In genomic region chr9:99720455-99721050, GRCh38 we compare ENCODE assay signal across 2 cellular contexts.
TF ChIP-seq lines count a peak whose summit lies in the region.

No MANE protein-coding gene starts in this region.

TF ChIP-seq in SK-N-SH, 30 proteins besides CTCF, POLR2A, EP300 and RAD21 (continued from another document):
- TF ChIP-seq ZBTB33 (IDR thresholded peaks at IDR 0.05; ENCODE audit: borderline replicate concordance, low read depth) (no peak), REST (IDR thresholded peaks at IDR 0.05; ENCODE audit: low read depth, low read length) (no peak), GABPA (IDR thresholded peaks at IDR 0.05; ENCODE audit: low read depth) (no peak), RXRA (IDR thresholded peaks at IDR 0.05; ENCODE audit: borderline replicate concordance, low read depth) (no peak), TAF1 (IDR thresholded peaks at IDR 0.05; ENCODE audit: borderline replicate concordance, low read depth, low read length) (no peak), RCOR1 (IDR thresholded peaks at IDR 0.05; ENCODE audit: low read length) (no peak), SMC3 (IDR thresholded peaks at IDR 0.05; ENCODE audit: low read depth, low read length) (no peak), FOXM1 (IDR thresholded peaks at IDR 0.05; ENCODE audit: low read depth) (no peak), MAX (IDR thresholded peaks at IDR 0.05; ENCODE audit: low read depth) (no peak)

TF ChIP-seq in SK-N-SH treated with all-trans-retinoic acid at 6 μM for 48 hours, 23 proteins besides CTCF, POLR2A, EP300 and RAD21 (continued from another document):
- no peak for TF ChIP-seq TSHZ2 (CRISPR knock-in tag; IDR thresholded peaks at IDR 0.05)
